Comparison of ENCODE assay signal across 9 cellular contexts in genomic region chr2:158214431-158214830, GRCh38.
DNase-seq lines count a peak whose midpoint lies in the region; ATAC-seq, FAIRE-seq and TF ChIP-seq lines count a peak whose summit lies in the region.
"Had no signal": no experiment of that assay in that cellular context is flagged by ENCODE, and none has a peak within 500 bp of the region (broad histone marks: within the 10 kb centered on the region; RNA-seq: fewer than 3 reads in every experiment).

No MANE protein-coding gene starts in this region.

- H3K18ac ChIP-seq in H1 (ENCODE audit: extremely low read depth, low read length), result no peak overlapping the region

- H2AK5ac ChIP-seq in H1 (ENCODE audit: low read depth, low read length), result no peak overlapping the region

- H2BK5ac ChIP-seq in H1 (ENCODE audit: low read depth, low read length), result no peak overlapping the region

- no peak overlapping the region for H3K56ac ChIP-seq in H1 (replicated peaks; ENCODE audit: insufficient read length, low read depth, low read length)

- no peaks in the 10 kb centered on the region for H3K36me3 Mint-ChIP-seq in CD8-positive, alpha-beta memory T cell
- H3K36me3 Mint-ChIP-seq: brain had no signal

- H3K4me2 ChIP-seq in HCT116 (ENCODE audit: low read length) (no peak overlapping the region), H1 (ENCODE audit: insufficient read depth in 1 of 2, low read depth in 2 of 2, low read length in 2 of 2) (no peak overlapping the region; a peak in 1 of 4 replicates)

- no peak overlapping the region for H3K4me3 Mint-ChIP-seq in CD8-positive, alpha-beta memory T cell

- CTCF ChIA-PET in HCT116 (lab: Charles Lee) (interaction anchor here (1.2 kb wide), 1 partner anchor 510 kb away, joined by 3 read pairs; no protein-coding TSS in a partner anchor), H1 (lab: Charles Lee; ENCODE audit: partially characterized antibody) (interaction anchor here (0.6 to 1.5 kb wide), 5 partner anchors 8 to 243 kb away, joined by 3 to 5 read pairs (median 4); no protein-coding TSS in a partner anchor)
- CTCF ChIA-PET in CD8-positive, alpha-beta memory T cell (lab: Charles Lee), result no interaction called here

- POLR2A ChIA-PET in HCT116 (lab: Charles Lee) (no interaction called here), H1 (lab: Charles Lee; ENCODE audit: partially characterized antibody) (interaction anchor here (1.7 kb wide), 1 partner anchor 14 kb away, joined by 4 read pairs; no protein-coding TSS in a partner anchor)
- POLR2A ChIA-PET in CD8-positive, alpha-beta memory T cell (lab: Charles Lee), result no interaction called here

- RAD21 ChIA-PET in HCT116 (lab: Charles Lee; ENCODE audit: low non-redundant PET in 1 of 2, low total read pairs in 2 of 2, uncharacterized antibody in 2 of 2, unreplicated experiment in 2 of 2), result no interaction called here

- H2BK120ac ChIP-seq in H1 (replicated peaks; ENCODE audit: low read depth, low read length), result no peak overlapping the region

- no peaks in the 10 kb centered on the region for H3K23me2 ChIP-seq in H1 (ENCODE audit: low read depth, low read length)

- FAIRE-seq in H1 (lab: Jason Lieb, UNC), result no peak

- TF ChIP-seq RAD21 in HCT116 (IDR thresholded peaks at IDR 0.05; ENCODE audit: low read depth), result no peak
- no peak for TF ChIP-seq RAD21 in H1 (IDR thresholded peaks at IDR 0.05 in 1 of 2, conservative IDR thresholded peaks at IDR 0.05 in 1 of 2; ENCODE audit: low read depth in 2 of 2, low read length in 2 of 2)

- DNase-seq in GM13977 (ENCODE audit: low spot score) (peak; percentile 18), HCT116 (ENCODE audit: low read depth, low spot score) (no peak), NB4 (ENCODE audit: low read depth) (peak; percentile 85), H1 (ENCODE audit: low read depth in 1 of 2, low spot score in 2 of 2) (no peak)
- DNase-seq in stimulated activated CD4-positive, alpha-beta T cell treated with anti-CD3 and anti-CD28 coated beads, Interleukin-4, amount 100 ng/mL, for 24 hours, result no peak
- no peak for DNase-seq in CD8-positive, alpha-beta memory T cell
- no peak for DNase-seq in activated effector memory CD4-positive, alpha-beta T cell treated with Interleukin-2 at 50 U/mL for 16 hours

- no peak overlapping the region for H3K9ac ChIP-seq in HCT116 (ENCODE audit: low read length)
- no peak overlapping the region for H3K9ac ChIP-seq in H1 (replicated peaks in 1 of 4; ENCODE audit: extremely low read depth in 1 of 4, low read depth in 3 of 4, low read length in 3 of 4)

- H4K8ac ChIP-seq in H1 (ENCODE audit: extremely low read depth, insufficient read depth, low read length), result no peak overlapping the region

- H3K14ac ChIP-seq in H1 (ENCODE audit: insufficient read length), result no peak overlapping the region

- no peak for TF ChIP-seq EP300 in H1 (IDR thresholded peaks at IDR 0.05; ENCODE audit: borderline replicate concordance in 1 of 2, low read depth in 2 of 2, low read length in 2 of 2)

- no peak overlapping the region for H2AFZ ChIP-seq in HCT116 (ENCODE audit: low read depth, low read length, poor library complexity, severe bottlenecking)
- H2AFZ ChIP-seq in H1 (ENCODE audit: low read length), result no peak overlapping the region

- H2BK20ac ChIP-seq in H1 (ENCODE audit: low read length), result no peak overlapping the region

- peaks cover 0 to 6% of the 10 kb centered on the region in 2 experiments; a peak in 1 of 4 replicates for H3K4me1 ChIP-seq in HCT116 (ENCODE audit: control insufficient read depth in 1 of 2, insufficient read depth in 2 of 2, low read length in 2 of 2)
- H3K4me1 ChIP-seq in H1 (replicated peaks in 1 of 4; ENCODE audit: control insufficient read depth in 3 of 4, insufficient read depth in 4 of 4, low read length in 3 of 4), result no peaks in the 10 kb centered on the region; a peak in 1 of 7 replicates
- no peaks in the 10 kb centered on the region for H3K4me1 ChIP-seq in CD8-positive, alpha-beta memory T cell (ENCODE audit: insufficient read depth, low read length)

- no peak overlapping the region for H3K23ac ChIP-seq in H1 (ENCODE audit: insufficient read length)

- H3K79me2 ChIP-seq in HCT116 (ENCODE audit: insufficient read depth, low read length) (no peaks in the 10 kb centered on the region), H1 (ENCODE audit: control insufficient read depth in 1 of 2, insufficient read depth in 2 of 2, low read length in 2 of 2) (no peaks in the 10 kb centered on the region)

- H4K91ac ChIP-seq in H1 (replicated peaks; ENCODE audit: insufficient read length, low read length), result no peak overlapping the region

- intact Hi-C loops in HCT116 (cut with micrococcal nuclease), result no loop called here

- peaks cover 1 to 3% of the 10 kb centered on the region in 2 donors for H3K27me3 Mint-ChIP-seq in CD8-positive, alpha-beta memory T cell
- H3K27me3 Mint-ChIP-seq: brain had no signal

- H3K9me3 Mint-ChIP-seq in CD8-positive, alpha-beta memory T cell, result peaks cover 0 to 2% (median 0%) of the 10 kb centered on the region in 5 donors

- no peak overlapping the region for H3K4me3 ChIP-seq in HCT116 (replicated peaks in 1 of 2; ENCODE audit: low read depth in 1 of 2, low read length in 2 of 2)
- no peak overlapping the region for H3K4me3 ChIP-seq in NB4 (ENCODE audit: low read depth, low read length)
- H3K4me3 ChIP-seq in H1 (ENCODE audit: extremely low read depth in 1 of 4, insufficient read depth in 2 of 4, low read depth in 3 of 4, low read length in 4 of 4), result no peak overlapping the region
- no peak overlapping the region for H3K4me3 ChIP-seq in CD8-positive, alpha-beta memory T cell (ENCODE audit: low read length)

- H3K27ac Mint-ChIP-seq in CD8-positive, alpha-beta memory T cell, result no peak overlapping the region
- H3K27ac Mint-ChIP-seq: brain had no signal

- H2BK15ac ChIP-seq in H1 (ENCODE audit: low read length), result no peak overlapping the region

- no peaks in the 10 kb centered on the region for H3K9me2 ChIP-seq in HCT116 (ENCODE audit: insufficient read depth)

- H3K4me1 Mint-ChIP-seq in CD8-positive, alpha-beta memory T cell, result peaks cover 0 to 4% (median 0%) of the 10 kb centered on the region in 3 donors

- TF ChIP-seq POLR2A in HCT116 (IDR thresholded peaks at IDR 0.05; ENCODE audit: borderline replicate concordance, extremely low read depth, insufficient read depth, insufficient read length) (no peak), NB4 (IDR thresholded peaks at IDR 0.05; ENCODE audit: extremely low read depth, insufficient read length) (no peak), H1 (IDR thresholded peaks at IDR 0.05; ENCODE audit: control extremely low read depth in 1 of 2, low read depth in 2 of 2, low read length in 2 of 2) (no peak)

- H4K20me1 ChIP-seq in HCT116 (ENCODE audit: insufficient read depth) (no peaks in the 10 kb centered on the region), H1 (replicated peaks in 1 of 2; ENCODE audit: control insufficient read depth in 1 of 2, insufficient read depth in 2 of 2, low read length in 2 of 2) (no peaks in the 10 kb centered on the region)

- H3K27me3 ChIP-seq in HCT116 (ENCODE audit: insufficient read depth, low read length) (no peaks in the 10 kb centered on the region), H1 (replicated peaks in 1 of 4; ENCODE audit: control insufficient read depth in 3 of 4, extremely low read depth in 1 of 4, insufficient read depth in 3 of 4, low read length in 3 of 4) (no peaks in the 10 kb centered on the region)
- no peaks in the 10 kb centered on the region for H3K27me3 ChIP-seq in CD8-positive, alpha-beta memory T cell (ENCODE audit: insufficient read depth, low read length, poor library complexity, severe bottlenecking)

- H3K4ac ChIP-seq in H1 (replicated peaks; ENCODE audit: insufficient read length, low read depth, low read length), result no peak overlapping the region

- ATAC-seq in HCT116 (no peak), GM19467 (IDR thresholded peaks at IDR 0.05; ENCODE audit: unreplicated experiment) (no peak)

- in situ Hi-C loops in GM13977 (cut with MboI; ENCODE audit: low pct_unique_long_range_greater_than_20kb, low sequenced_read_pairs, unreplicated experiment), result no loop called here

- no peaks in the 10 kb centered on the region for H3K36me3 ChIP-seq in HCT116 (ENCODE audit: control insufficient read depth in 1 of 2, insufficient read depth in 2 of 2, low read length in 2 of 2)
- H3K36me3 ChIP-seq in H1 (ENCODE audit: control insufficient read depth in 2 of 4, insufficient read depth in 4 of 4, low read length in 3 of 4), result no peaks in the 10 kb centered on the region
- H3K36me3 ChIP-seq in CD8-positive, alpha-beta memory T cell (ENCODE audit: insufficient read depth, low read length), result no peaks in the 10 kb centered on the region

- no TSS peak for BruUV-seq in HCT116 (replicated peaks; lab: Mats Ljungman, UMichigan)

- H3K9me3 ChIP-seq in HCT116 (ENCODE audit: control insufficient read depth in 1 of 2, insufficient read depth in 1 of 2, low read depth in 1 of 2, low read length in 2 of 2) (no peaks in the 10 kb centered on the region), H1 (ENCODE audit: insufficient read depth in 2 of 2, low read depth in 1 of 2, low read length in 1 of 2) (no peaks in the 10 kb centered on the region)
- H3K9me3 ChIP-seq in CD8-positive, alpha-beta memory T cell (ENCODE audit: low read length), result no peaks in the 10 kb centered on the region

- 85% methylated on average over 2 of the region's 2 CpGs; no CpG with 5 or more reads in 1 of the 2 experiments for WGBS in H1 (ENCODE audit: extremely low coverage in 1 of 2, insufficient coverage in 1 of 2, insufficient read length in 1 of 2, insufficient replicate concordance in 2 of 2, low coverage in 1 of 2, low lambda C conversion rate in 2 of 2, missing lambda C conversion rate in 1 of 2), 2 experiments

- no peak overlapping the region for H4K5ac ChIP-seq in H1 (ENCODE audit: insufficient read length, low read depth, low read length)

- TF ChIP-seq CTCF in GM13977 (IDR thresholded peaks at IDR 0.05; ENCODE audit: extremely low read depth, insufficient read depth, missing control alignments) (no peak), HCT116 (IDR thresholded peaks at IDR 0.05 in 2 of 3, conservative IDR thresholded peaks at IDR 0.05 in 1 of 3; ENCODE audit: borderline replicate concordance in 1 of 3, insufficient read depth in 1 of 3, low read depth in 2 of 3, low read length in 2 of 3) (no peak), NB4 (IDR thresholded peaks at IDR 0.05; ENCODE audit: low read depth, low read length) (no peak), H1 (IDR thresholded peaks at IDR 0.05; ENCODE audit: control extremely low read depth in 1 of 3, insufficient read depth in 1 of 3, low read depth in 1 of 3, low read length in 3 of 3) (no peak)

- no peaks in the 10 kb centered on the region for H3K79me1 ChIP-seq in H1 (ENCODE audit: low read depth, low read length)

- no peak overlapping the region for H3K27ac ChIP-seq in HCT116 (ENCODE audit: low read depth, low read length)
- H3K27ac ChIP-seq in H1 (ENCODE audit: low read depth, low read length), result no peak overlapping the region
- H3K27ac ChIP-seq in CD8-positive, alpha-beta memory T cell (ENCODE audit: low read depth, low read length), result no peak overlapping the region

- no peak overlapping the region for H2BK12ac ChIP-seq in H1 (ENCODE audit: low read depth, low read length)

TF ChIP-seq in HCT116, 20 proteins besides CTCF, POLR2A, EP300 and RAD21:
- no peak for TF ChIP-seq POLR2AphosphoS5 (IDR thresholded peaks at IDR 0.05; ENCODE audit: low read depth, low read length)
- peak; percentile 22 for TF ChIP-seq FOSL1 (IDR thresholded peaks at IDR 0.05; ENCODE audit: low read depth)

TF ChIP-seq in H1, 55 proteins besides CTCF, POLR2A, EP300 and RAD21 (continues in another document):
- TF ChIP-seq SAP30 (IDR thresholded peaks at IDR 0.05; ENCODE audit: insufficient read depth, insufficient replicate concordance, low read length), result no peak

Comparison
In these comparisons a context has a peak if more than half of its experiments do, and no peak if none do; other contexts are left out.
1. DNase-seq: peak in GM13977 (single experiment) and NB4 (single experiment); none in HCT116 (single experiment), H1 (0 of 2), stimulated activated CD4-positive, alpha-beta T cell treated with anti-CD3 and anti-CD28 coated beads, Interleukin-4, amount 100 ng/mL, for 24 hours (single experiment), CD8-positive, alpha-beta memory T cell (0 of 5) and activated effector memory CD4-positive, alpha-beta T cell treated with Interleukin-2 at 50 U/mL for 16 hours (single experiment).